9 cellular contexts compared by ENCODE assay signal in the genomic region with DNA sequence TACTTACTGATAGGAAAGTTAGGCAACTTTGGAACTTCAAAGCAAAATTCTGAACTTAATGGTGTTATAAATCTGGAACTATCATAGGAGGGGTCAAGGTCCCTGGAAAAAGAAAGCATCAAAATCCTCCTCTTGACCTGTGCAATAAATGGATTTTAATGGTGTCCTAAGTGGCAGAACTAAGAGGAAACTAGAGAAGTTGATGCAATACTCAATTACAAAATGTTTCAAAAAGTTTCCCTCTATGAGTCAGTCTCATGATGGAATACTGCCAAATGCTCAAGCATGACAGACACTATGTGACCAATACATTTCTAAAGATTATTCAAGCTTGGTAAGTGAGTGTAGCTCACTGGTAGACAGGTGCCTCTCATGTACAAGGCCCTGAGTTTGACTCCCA. TPM values are rescaled to one million over a fixed set of nuclear protein-coding genes. Genes with fewer than 3 reads are reported as not detected.
DNase-seq lines count a peak whose midpoint lies in the region; ATAC-seq, FAIRE-seq and TF ChIP-seq lines count a peak whose summit lies in the region.
"Had no signal": no experiment of that assay in that cellular context is flagged by ENCODE, and none has a peak within 500 bp of the region (broad histone marks: within the 10 kb centered on the region; RNA-seq: fewer than 3 reads in every experiment).

No MANE protein-coding gene starts in this region.

- TF ChIP-seq CTCF in HFFc6 (IDR thresholded peaks at IDR 0.05) (no peak), keratinocyte (optimal IDR thresholded peaks at IDR 0.05 in 1 of 3, IDR thresholded peaks at IDR 0.05 in 1 of 3, conservative IDR thresholded peaks at IDR 0.05 in 1 of 3; ENCODE audit: extremely low read depth in 1 of 3, insufficient read depth in 2 of 3, low read length in 3 of 3) (no peak), BE2C (IDR thresholded peaks at IDR 0.05; ENCODE audit: low read depth, low read length) (no peak), glutamatergic neuron (IDR thresholded peaks at IDR 0.05; ENCODE audit: partially characterized antibody, unreplicated experiment) (no peak)

- peak overlapping the region; percentile 3 for H3K4me2 ChIP-seq in keratinocyte (ENCODE audit: control insufficient read depth, extremely low read depth, insufficient read depth, low read depth, low read length)

- H3K4me3 ChIP-seq in keratinocyte (ENCODE audit: control insufficient read depth in 2 of 3, extremely low read depth in 1 of 3, insufficient read depth in 2 of 3, low read depth in 1 of 3, low read length in 3 of 3) (no peak overlapping the region), BE2C (ENCODE audit: low read depth, low read length) (no peak overlapping the region)
- H3K4me3 ChIP-seq: skin epidermis had no signal

- H3K4me3 Mint-ChIP-seq in HFFc6 (no peak overlapping the region), glutamatergic neuron (ENCODE audit: unreplicated experiment) (no peak overlapping the region)

- H3K27me3 ChIP-seq in keratinocyte (ENCODE audit: control insufficient read depth, extremely low read depth, insufficient read depth, low read length) (no peaks in the 10 kb centered on the region), BE2C (peaks cover 8% of the 10 kb centered on the region)

- no peaks in the 10 kb centered on the region for H3K4me1 Mint-ChIP-seq in HFFc6 (ENCODE audit: low read depth)
- H3K4me1 Mint-ChIP-seq in glutamatergic neuron (ENCODE audit: low read depth, unreplicated experiment): no peaks in the 10 kb centered on the region

- peaks cover 15% of the 10 kb centered on the region for H3K4me1 ChIP-seq in keratinocyte (ENCODE audit: control insufficient read depth, extremely low read depth, insufficient read depth, low read length)
- no peaks in the 10 kb centered on the region for H3K4me1 ChIP-seq in BE2C

- H3K79me2 ChIP-seq in keratinocyte (ENCODE audit: control insufficient read depth, insufficient read depth, low read length): no peaks in the 10 kb centered on the region

- FAIRE-seq in RCC 7860 (lab: Jason Lieb, UNC) (peak; percentile 75), keratinocyte (lab: Jason Lieb, UNC) (peak; percentile 32)

- H3K9me1 ChIP-seq in keratinocyte (ENCODE audit: control insufficient read depth, extremely low read depth, insufficient read depth, low read length): no peaks in the 10 kb centered on the region

- H3K27ac Mint-ChIP-seq in HFFc6 (no peak overlapping the region), glutamatergic neuron (ENCODE audit: unreplicated experiment) (no peak overlapping the region)

- H3K9me3 Mint-ChIP-seq in HFFc6 (peaks cover 2% of the 10 kb centered on the region), glutamatergic neuron (ENCODE audit: unreplicated experiment) (peaks cover 1% of the 10 kb centered on the region)

- H2AFZ ChIP-seq in keratinocyte (ENCODE audit: control insufficient read depth, low read length): no peak overlapping the region

- no peaks in the 10 kb centered on the region for H3K36me3 Mint-ChIP-seq in HFFc6 (ENCODE audit: low read depth)
- H3K36me3 Mint-ChIP-seq in glutamatergic neuron (ENCODE audit: unreplicated experiment): no peaks in the 10 kb centered on the region

- H3K27me3 Mint-ChIP-seq in HFFc6 (ENCODE audit: insufficient read depth): peaks cover 1% of the 10 kb centered on the region
- no peaks in the 10 kb centered on the region for H3K27me3 Mint-ChIP-seq in glutamatergic neuron (ENCODE audit: unreplicated experiment)

- H3K9me3 ChIP-seq in keratinocyte (ENCODE audit: control insufficient read depth, low read depth, low read length) (no peaks in the 10 kb centered on the region), BE2C (peaks cover 3% of the 10 kb centered on the region; the same call in 1 of the 2 replicates)

- peak; percentile 23 for DNase-seq in GM03348 (ENCODE audit: low spot score)
- DNase-seq in HFFc6: peak; percentile 35
- DNase-seq in RCC 7860 (ENCODE audit: low spot score): peak; percentile 73
- peak; percentile 38 for DNase-seq in keratinocyte (ENCODE audit: low read depth, low spot score)
- no peak for DNase-seq in BE2C
- DNase-seq in glutamatergic neuron: no peak

- H3K27ac ChIP-seq in keratinocyte (ENCODE audit: control insufficient read depth, insufficient read depth, low read length): peak overlapping the region; percentile 61
- H3K27ac ChIP-seq: skin epidermis had no signal

- ATAC-seq in HG02571 (IDR thresholded peaks at IDR 0.05; ENCODE audit: unreplicated experiment) (no peak), GM19467 (IDR thresholded peaks at IDR 0.05; ENCODE audit: unreplicated experiment) (no peak)

- dilution Hi-C loops in keratinocyte (cut with MboI; ENCODE audit: extremely low pct_ligation_motif_present, low sequenced_read_pairs): no loop called here

- no peaks in the 10 kb centered on the region for H4K20me1 ChIP-seq in keratinocyte (ENCODE audit: control insufficient read depth, extremely low read depth, insufficient read depth, low read length)

- H3K36me3 ChIP-seq in keratinocyte (ENCODE audit: control insufficient read depth in 2 of 2, extremely low read depth in 1 of 2, insufficient read depth in 2 of 2, low read length in 2 of 2) (no peaks in the 10 kb centered on the region), BE2C (no peaks in the 10 kb centered on the region)

- H3K9ac ChIP-seq in keratinocyte (ENCODE audit: control insufficient read depth, extremely low read depth, insufficient read depth, low read length): no peak overlapping the region

RNA-seq across cellular contexts. Expression of gene ERGIC2, which starts 47.7 kb away (rescaled TPM):
- total RNA-seq in HFFc6 (2021; fragmentation: NEBNext Ultra II Directional; extraction: Animal tissue kit (Norgen Biotek cat#: 25700)): 100 to 1,000 TPM; 131 to 161 (median 152) TPM
- 39.1 to 62.4 TPM (median 44.7 TPM) in 3 replicates for polyA plus RNA-seq in keratinocyte
- 98.2 TPM for polyA plus RNA-seq in keratinocyte (2011; ENCODE audit: low read depth)
- 30.8 and 52.4 TPM in 2 replicates for polyA plus RNA-seq in keratinocyte (2011; cell fraction: cytosol; rRNA removed)
- 35.1 and 55.7 TPM in 2 replicates for polyA plus RNA-seq in keratinocyte (2011; cell fraction: nucleus; rRNA removed)
- polyA plus RNA-seq in keratinocyte (2012; ENCODE audit: low replicate concordance): 51.9 and 55.8 TPM in 2 replicates
- 4.6 to 43.3 TPM (median 9.1 TPM) in 3 replicates for polyA minus RNA-seq in keratinocyte
- 10.0 TPM for polyA minus RNA-seq in keratinocyte (2011; cell fraction: cytosol; rRNA and poly(A)+ RNA removed)
- polyA minus RNA-seq in keratinocyte (2011; cell fraction: nucleus; rRNA and poly(A)+ RNA removed): 11.2 and 28.2 TPM in 2 replicates
- 48.5 TPM for polyA plus RNA-seq in BE2C (2012; ENCODE audit: insufficient read depth, insufficient read length, low read depth)
- 31.5 TPM for total RNA-seq in glutamatergic neuron (ENCODE audit: unreplicated experiment)

Comparison
In these comparisons a context has a peak if more than half of its experiments do, and no peak if none do; other contexts are left out.
1. DNase-seq: peak in GM03348 (single experiment), HFFc6 (single experiment), RCC 7860 (single experiment) and keratinocyte (single experiment); none in BE2C (single experiment) and glutamatergic neuron (single experiment).